ENCODE assay signal across 24 cellular contexts in the genomic region with DNA sequence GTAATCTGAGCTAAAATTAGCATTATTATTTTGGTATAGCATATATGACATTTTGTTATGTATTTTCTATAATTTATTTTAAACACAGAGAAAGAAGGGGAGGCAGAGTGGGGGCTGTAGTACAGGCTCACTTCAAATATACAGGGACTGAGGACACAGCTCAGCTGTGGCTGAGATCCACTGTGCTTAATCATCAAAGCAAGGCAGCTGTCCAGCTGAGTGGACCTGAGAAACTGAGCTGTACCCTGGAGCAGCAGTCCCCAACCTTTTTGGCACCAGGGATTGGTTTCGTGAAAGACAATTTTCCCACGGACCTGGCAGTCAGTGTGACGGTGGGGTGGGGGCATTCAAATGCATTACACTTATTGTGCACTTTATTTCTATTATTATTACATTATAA.
"Had no signal": no experiment of that assay in that cellular context is flagged by ENCODE, and none has a peak within 500 bp of the region (broad histone marks: within the 10 kb centered on the region; RNA-seq: fewer than 3 reads in every experiment).

No MANE protein-coding gene starts in this region.

- H3K4me2 ChIP-seq: neural progenitor cell had no signal

- H3K36me3 ChIP-seq: esophagus squamous epithelium, heart left ventricle, neural progenitor cell, ovary, spleen, thoracic aorta, transverse colon had no signal

- ATAC-seq: effector memory CD8-positive, alpha-beta T cell; heart left ventricle; left lobe of liver; mucosa of descending colon; natural killer cell treated with Interleukin-12 subunit alpha and Interleukin-12 subunit beta and Interleukin-15 and Interleukin-18, amount 100 ng/mL, for 72 hours; right cardiac atrium; stimulated activated memory B cell treated with anti-CD40 and anti-IgM and Interleukin-4, amounts not matched to agents 10 μg/mL and 1 μg/mL and 100 μg/mL, for 72 hours; stimulated activated naive CD8-positive, alpha-beta T cell treated with anti-CD3 and anti-CD28 coated beads, Interleukin-15, amount 100 ng/mL, for 72 hours had no signal

- FAIRE-seq: islet of Langerhans had no signal

- H3K27ac ChIP-seq: esophagus squamous epithelium, heart left ventricle, neural progenitor cell, ovary, spleen, thoracic aorta, transverse colon had no signal

- H3K27me3 ChIP-seq: esophagus squamous epithelium, neural progenitor cell, ovary, spleen, transverse colon had no signal

- H3K9me3 ChIP-seq: esophagus squamous epithelium, mucosa of descending colon, ovary, thoracic aorta, transverse colon had no signal

- H2AFZ ChIP-seq: neural progenitor cell had no signal

- H3K4me1 ChIP-seq: esophagus squamous epithelium, heart left ventricle, spleen, transverse colon had no signal

- H3K4me3 ChIP-seq: esophagus squamous epithelium, heart left ventricle, mucosa of descending colon, neural progenitor cell, ovary, spleen, thoracic aorta, transverse colon had no signal

- H3K9ac ChIP-seq: neural progenitor cell had no signal

- DNase-seq: effector memory CD8-positive, alpha-beta T cell; esophagus squamous epithelium; foreskin melanocyte; heart left ventricle; hypothalamus; kidney glomerular epithelial cell; mammary epithelial cell; mucosa of descending colon; nucleus accumbens; ovary; right cardiac atrium; spleen; stimulated activated CD4-positive, alpha-beta T cell treated with anti-CD3 and anti-CD28 coated beads, Interleukin-15, amount 100 ng/mL, for 24 hours; stimulated activated CD4-positive, alpha-beta T cell treated with anti-CD3 and anti-CD28 coated beads, Interleukin-1b, Interleukin-23, amount 100 ng/mL, for 48 hours; stimulated activated CD4-positive, alpha-beta T cell treated with anti-CD3 and anti-CD28 coated beads, Interleukin-4, amount 100 ng/mL, for 24 hours; stimulated activated naive CD8-positive, alpha-beta T cell treated with anti-CD3 and anti-CD28 coated beads, Interleukin-15, amount 100 ng/mL, for 72 hours; substantia nigra; transverse colon had no signal
